29 cellular contexts compared by ENCODE assay signal in the genomic region with DNA sequence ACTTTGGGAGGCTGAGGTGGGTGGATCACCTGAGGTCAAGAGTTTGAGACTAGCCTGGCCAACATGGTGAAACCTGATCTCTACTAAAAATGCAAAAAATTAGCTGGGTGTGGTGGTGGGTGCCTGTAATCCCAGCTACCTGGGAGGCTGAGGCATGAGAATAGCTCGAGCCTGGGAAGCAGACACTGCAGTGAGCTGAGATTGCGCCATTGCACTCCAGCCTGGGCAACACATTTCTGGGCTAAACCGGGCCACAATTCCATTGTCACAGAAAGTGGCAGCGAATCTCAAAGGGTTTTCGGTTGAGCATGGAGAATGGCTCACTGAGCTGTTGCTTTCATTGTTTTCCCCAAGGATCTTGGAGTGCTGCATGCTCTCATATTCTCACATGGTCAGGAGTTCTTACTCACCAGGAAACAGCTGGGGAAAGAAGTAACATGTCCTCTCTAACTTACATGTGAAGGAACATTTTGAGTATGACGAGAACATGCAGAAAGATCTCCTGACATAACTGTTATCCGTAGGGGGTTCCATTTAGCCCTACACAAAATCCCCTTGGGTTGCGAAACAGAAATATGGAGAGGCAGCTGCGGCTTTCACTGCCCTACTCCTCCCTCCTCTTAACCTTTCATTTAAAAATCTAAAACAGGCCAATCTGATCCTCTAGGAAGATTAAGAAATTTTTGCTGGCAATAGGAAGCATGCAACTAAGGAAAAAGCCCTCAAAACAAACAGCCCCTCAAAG.
"Had no signal": no experiment of that assay in that cellular context is flagged by ENCODE, and none has a peak within 500 bp of the region (broad histone marks: within the 10 kb centered on the region; RNA-seq: fewer than 3 reads in every experiment).

No MANE protein-coding gene starts in this region.

- DNase-seq: activated B cell treated with CpG ODN at 0.5 μM for 24 hours; activated CD4-positive, alpha-beta memory T cell treated with anti-CD3 and anti-CD28 coated beads, Interleukin-2, amount 10 ng/mL, durations not matched to agents 7 days and 5 days; activated CD4-positive, alpha-beta T cell treated with anti-CD3 and anti-CD28 coated beads for 48 hours; activated CD4-positive, CD25-positive, alpha-beta regulatory T cell treated with anti-CD3 and anti-CD28 coated beads, Interleukin-2, amount 50 U/mL, for 72 hours; activated effector memory CD4-positive, alpha-beta T cell treated with anti-CD3 and anti-CD28 coated beads, Interleukin-2, amount 50 U/mL, for 16 hours; activated naive CD4-positive, alpha-beta T cell; activated naive CD4-positive, alpha-beta T cell treated with anti-CD3 and anti-CD28 coated beads, Interleukin-2, amount 50 U/mL, for 16 hours; activated naive CD8-positive, alpha-beta T cell treated with anti-CD3 and anti-CD28 coated beads for 36 hours; activated T-cell treated with anti-CD3 and anti-CD28 coated beads, Interleukin-2, amount 50 U/mL, for 1 hour; activated T-cell treated with anti-CD3 and anti-CD28 coated beads, Interleukin-2, amount 50 U/mL, for 72 hours; amygdala; Karpas-422; KBM-7; NCI-H1105; NCI-H2029; NCI-H524 treated with DMSO at 0.1 percent for 48 hours; PC-9; SIG-M5; SW 1271; T-helper 1 cell; T-helper 2 cell; T-helper 9 cell had no signal

- H3K27ac ChIP-seq: ascending aorta, PC-9, RWPE1, VCaP had no signal

- H3K4me2 ChIP-seq: PC-9 had no signal

- H3K36me3 ChIP-seq: ascending aorta, breast epithelium had no signal

- H2AFZ ChIP-seq: PC-9 had no signal

- H3K4me3 ChIP-seq: ascending aorta, breast epithelium, PC-9 had no signal

- ATAC-seq: activated T-cell treated with anti-CD3 and anti-CD28 coated beads, Interleukin-2, amount 50 U/mL, for 72 hours; activated T-helper 17 cell treated with anti-CD3 and anti-CD28 coated beads, Interleukin-2, amount 50 U/mL, for 72 hours; Right ventricle myocardium inferior; SK-N-SH treated with all-trans-retinoic acid at 6 μM for 48 hours had no signal

- H3K4me1 ChIP-seq: ascending aorta, breast epithelium had no signal

- H3K9me3 ChIP-seq: ascending aorta, breast epithelium had no signal

- H3K27me3 ChIP-seq: ascending aorta, breast epithelium had no signal
